Comparison of ENCODE assay signal across 1 cellular context in the genomic region with DNA sequence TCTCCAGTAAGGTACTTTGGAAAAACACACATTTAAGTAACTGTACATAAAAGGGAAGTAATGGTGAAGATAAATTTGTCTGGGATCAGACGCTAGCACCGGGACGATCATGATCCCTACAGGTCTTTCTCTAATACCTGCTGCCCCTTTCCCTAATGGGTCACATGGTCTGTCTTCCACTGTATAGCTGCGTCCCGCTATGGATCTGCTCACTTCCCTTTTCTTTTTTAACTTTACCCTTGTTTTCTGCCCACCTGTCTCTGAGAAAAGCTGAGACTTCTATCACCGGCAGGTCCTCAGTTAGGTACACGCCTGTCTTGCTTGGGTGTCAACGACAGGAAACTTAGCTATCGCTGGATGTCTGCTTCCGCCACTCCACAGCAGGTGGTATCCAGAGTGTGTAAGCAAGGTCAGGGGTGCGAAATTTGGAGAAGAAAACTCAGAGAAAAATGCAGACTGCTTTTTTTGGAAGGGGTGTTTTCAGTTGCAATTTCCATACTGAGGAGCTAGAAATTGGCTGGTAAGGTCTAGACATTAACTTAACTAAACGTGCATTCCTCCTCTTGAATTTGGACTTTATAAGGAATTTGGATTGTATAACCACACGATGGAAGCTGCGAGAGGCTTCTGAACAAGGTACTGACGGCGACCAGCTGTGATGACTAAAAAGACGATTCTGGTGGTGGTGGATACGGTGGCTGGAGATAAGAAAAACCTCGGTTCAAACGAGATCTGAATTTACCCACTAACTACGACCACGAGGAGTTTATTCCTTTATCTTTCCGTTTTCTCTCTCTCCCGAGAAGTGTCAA.
A peak's percentile ranks its signal among the peaks of the same experiment; 100 is the strongest.
TF ChIP-seq lines count a peak whose summit lies in the region.

No MANE protein-coding gene starts in this region.

TF ChIP-seq in K562, 482 proteins besides CTCF, POLR2A, EP300 and RAD21 (continued from another document and continues in another):
- peak; percentile 69; the same call in 1 of the 2 replicates for TF ChIP-seq SPI1 (IDR thresholded peaks at IDR 0.05; ENCODE audit: borderline replicate concordance, low read depth, low read length)
- TF ChIP-seq DACH1 (IDR thresholded peaks at IDR 0.05; ENCODE audit: partially characterized antibody): peak; percentile 16
- 0 out of 2 replicates have a peak, but pooled peaks have one; percentile 43 for TF ChIP-seq SMARCC2 (IDR thresholded peaks at IDR 0.05; ENCODE audit: low read depth)
- peak; percentile 41; the same call in 1 of the 2 replicates for TF ChIP-seq TEAD4 (IDR thresholded peaks at IDR 0.05; ENCODE audit: low read length)
- no peak for TF ChIP-seq TEAD4 (CRISPR knock-in tag; IDR thresholded peaks at IDR 0.05; ENCODE audit: borderline replicate concordance)
- 0 out of 2 replicates have a peak, but pooled peaks have one; percentile 5 for TF ChIP-seq ZNF12 (CRISPR knock-in tag; IDR thresholded peaks at IDR 0.05)
- TF ChIP-seq, protein P1, sequence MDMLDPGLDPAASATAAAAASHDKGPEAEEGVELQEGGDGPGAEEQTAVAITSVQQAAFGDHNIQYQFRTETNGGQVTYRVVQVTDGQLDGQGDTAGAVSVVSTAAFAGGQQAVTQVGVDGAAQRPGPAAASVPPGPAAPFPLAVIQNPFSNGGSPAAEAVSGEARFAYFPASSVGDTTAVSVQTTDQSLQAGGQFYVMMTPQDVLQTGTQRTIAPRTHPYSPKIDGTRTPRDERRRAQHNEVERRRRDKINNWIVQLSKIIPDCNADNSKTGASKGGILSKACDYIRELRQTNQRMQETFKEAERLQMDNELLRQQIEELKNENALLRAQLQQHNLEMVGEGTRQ (CRISPR knock-in tag; IDR thresholded peaks at IDR 0.05): peak; percentile 39
- TF ChIP-seq FOS (IDR thresholded peaks at IDR 0.05; ENCODE audit: extremely low read depth, insufficient read length): no peak
- no peak; a peak in 1 of 4 replicates for TF ChIP-seq TEAD1 (CRISPR knock-in tag; IDR thresholded peaks at IDR 0.05)
- peak; percentile 29 for TF ChIP-seq NCOA4 (IDR thresholded peaks at IDR 0.05; ENCODE audit: partially characterized antibody)
- TF ChIP-seq, protein P2, sequence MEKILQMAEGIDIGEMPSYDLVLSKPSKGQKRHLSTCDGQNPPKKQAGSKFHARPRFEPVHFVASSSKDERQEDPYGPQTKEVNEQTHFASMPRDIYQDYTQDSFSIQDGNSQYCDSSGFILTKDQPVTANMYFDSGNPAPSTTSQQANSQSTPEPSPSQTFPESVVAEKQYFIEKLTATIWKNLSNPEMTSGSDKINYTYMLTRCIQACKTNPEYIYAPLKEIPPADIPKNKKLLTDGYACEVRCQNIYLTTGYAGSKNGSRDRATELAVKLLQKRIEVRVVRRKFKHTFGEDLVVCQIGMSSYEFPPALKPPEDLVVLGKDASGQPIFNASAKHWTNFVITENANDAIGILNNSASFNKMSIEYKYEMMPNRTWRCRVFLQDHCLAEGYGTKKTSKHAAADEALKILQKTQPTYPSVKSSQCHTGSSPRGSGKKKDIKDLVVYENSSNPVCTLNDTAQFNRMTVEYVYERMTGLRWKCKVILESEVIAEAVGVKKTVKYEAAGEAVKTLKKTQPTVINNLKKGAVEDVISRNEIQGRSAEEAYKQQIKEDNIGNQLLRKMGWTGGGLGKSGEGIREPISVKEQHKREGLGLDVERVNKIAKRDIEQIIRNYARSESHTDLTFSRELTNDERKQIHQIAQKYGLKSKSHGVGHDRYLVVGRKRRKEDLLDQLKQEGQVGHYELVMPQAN (IDR thresholded peaks at IDR 0.05; ENCODE audit: borderline replicate concordance): 0 out of 2 replicates have a peak, but pooled peaks have one; percentile 67
- peak; percentile 16; the same call in 1 of the 2 replicates for TF ChIP-seq FOXM1 (IDR thresholded peaks at IDR 0.05; ENCODE audit: low read depth)
- TF ChIP-seq FOXM1 (CRISPR knock-in tag; IDR thresholded peaks at IDR 0.05; ENCODE audit: low read depth): no peak
- peak; percentile 43; the same call in 1 of the 2 replicates for TF ChIP-seq PML (IDR thresholded peaks at IDR 0.05; ENCODE audit: low read length)
- peak; percentile 59; the same call in 1 of the 2 replicates for TF ChIP-seq L3MBTL2 (IDR thresholded peaks at IDR 0.05)
- TF ChIP-seq, protein P3, sequence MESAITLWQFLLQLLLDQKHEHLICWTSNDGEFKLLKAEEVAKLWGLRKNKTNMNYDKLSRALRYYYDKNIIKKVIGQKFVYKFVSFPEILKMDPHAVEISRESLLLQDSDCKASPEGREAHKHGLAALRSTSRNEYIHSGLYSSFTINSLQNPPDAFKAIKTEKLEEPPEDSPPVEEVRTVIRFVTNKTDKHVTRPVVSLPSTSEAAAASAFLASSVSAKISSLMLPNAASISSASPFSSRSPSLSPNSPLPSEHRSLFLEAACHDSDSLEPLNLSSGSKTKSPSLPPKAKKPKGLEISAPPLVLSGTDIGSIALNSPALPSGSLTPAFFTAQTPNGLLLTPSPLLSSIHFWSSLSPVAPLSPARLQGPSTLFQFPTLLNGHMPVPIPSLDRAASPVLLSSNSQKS (CRISPR knock-in tag; IDR thresholded peaks at IDR 0.05): 0 out of 2 replicates have a peak, but pooled peaks have one; percentile 55
- TF ChIP-seq ZNF668 (CRISPR knock-in tag; IDR thresholded peaks at IDR 0.05): no peak
- no peak for TF ChIP-seq CHD1 (IDR thresholded peaks at IDR 0.05; ENCODE audit: low read length)
- peak; percentile 45; the same call in 1 of the 2 replicates for TF ChIP-seq LEF1 (IDR thresholded peaks at IDR 0.05)
- 0 out of 2 replicates have a peak, but pooled peaks have one; percentile 9 for TF ChIP-seq STAT5A (IDR thresholded peaks at IDR 0.05; ENCODE audit: borderline replicate concordance, low read length)
- TF ChIP-seq BRD9 (IDR thresholded peaks at IDR 0.05; ENCODE audit: low read depth, partially characterized antibody): peak; percentile 71
- peak; percentile 61; the same call in 1 of the 2 replicates for TF ChIP-seq SMARCA4 (IDR thresholded peaks at IDR 0.05)
- TF ChIP-seq TAL1 (IDR thresholded peaks at IDR 0.05): peak; percentile 42; the same call in 1 of the 2 replicates
- TF ChIP-seq ZSCAN29 (IDR thresholded peaks at IDR 0.05): peak; percentile 87
- no peak for TF ChIP-seq ETS2 (tag; IDR thresholded peaks at IDR 0.05; ENCODE audit: borderline replicate concordance, poor library complexity, severe bottlenecking)
- no peak for TF ChIP-seq IFI16 (CRISPR knock-in tag; IDR thresholded peaks at IDR 0.05)
- TF ChIP-seq, protein P4, sequence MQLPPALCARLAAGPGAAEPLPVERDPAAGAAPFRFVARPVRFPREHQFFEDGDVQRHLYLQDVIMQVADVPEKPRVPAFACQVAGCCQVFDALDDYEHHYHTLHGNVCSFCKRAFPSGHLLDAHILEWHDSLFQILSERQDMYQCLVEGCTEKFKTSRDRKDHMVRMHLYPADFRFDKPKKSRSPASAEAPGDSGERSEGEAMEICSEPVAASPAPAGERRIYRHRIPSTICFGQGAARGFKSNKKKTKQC (CRISPR knock-in tag; IDR thresholded peaks at IDR 0.05): 0 out of 2 replicates have a peak, but pooled peaks have one; percentile 40
- TF ChIP-seq CBFA2T2 (conservative IDR thresholded peaks at IDR 0.05): peak; percentile 38; the same call in 1 of the 2 replicates
- 0 out of 4 replicates have a peak, but pooled peaks of 1 of the 2 experiments have one; percentile 55 for TF ChIP-seq CSDE1 (IDR thresholded peaks at IDR 0.05)
- 0 out of 2 replicates have a peak, but pooled peaks have one; percentile 34 for TF ChIP-seq BCOR (IDR thresholded peaks at IDR 0.05)
- TF ChIP-seq GATAD2B (IDR thresholded peaks at IDR 0.05; ENCODE audit: borderline replicate concordance): 0 out of 2 replicates have a peak, but pooled peaks have one; percentile 17
- TF ChIP-seq, protein P5, sequence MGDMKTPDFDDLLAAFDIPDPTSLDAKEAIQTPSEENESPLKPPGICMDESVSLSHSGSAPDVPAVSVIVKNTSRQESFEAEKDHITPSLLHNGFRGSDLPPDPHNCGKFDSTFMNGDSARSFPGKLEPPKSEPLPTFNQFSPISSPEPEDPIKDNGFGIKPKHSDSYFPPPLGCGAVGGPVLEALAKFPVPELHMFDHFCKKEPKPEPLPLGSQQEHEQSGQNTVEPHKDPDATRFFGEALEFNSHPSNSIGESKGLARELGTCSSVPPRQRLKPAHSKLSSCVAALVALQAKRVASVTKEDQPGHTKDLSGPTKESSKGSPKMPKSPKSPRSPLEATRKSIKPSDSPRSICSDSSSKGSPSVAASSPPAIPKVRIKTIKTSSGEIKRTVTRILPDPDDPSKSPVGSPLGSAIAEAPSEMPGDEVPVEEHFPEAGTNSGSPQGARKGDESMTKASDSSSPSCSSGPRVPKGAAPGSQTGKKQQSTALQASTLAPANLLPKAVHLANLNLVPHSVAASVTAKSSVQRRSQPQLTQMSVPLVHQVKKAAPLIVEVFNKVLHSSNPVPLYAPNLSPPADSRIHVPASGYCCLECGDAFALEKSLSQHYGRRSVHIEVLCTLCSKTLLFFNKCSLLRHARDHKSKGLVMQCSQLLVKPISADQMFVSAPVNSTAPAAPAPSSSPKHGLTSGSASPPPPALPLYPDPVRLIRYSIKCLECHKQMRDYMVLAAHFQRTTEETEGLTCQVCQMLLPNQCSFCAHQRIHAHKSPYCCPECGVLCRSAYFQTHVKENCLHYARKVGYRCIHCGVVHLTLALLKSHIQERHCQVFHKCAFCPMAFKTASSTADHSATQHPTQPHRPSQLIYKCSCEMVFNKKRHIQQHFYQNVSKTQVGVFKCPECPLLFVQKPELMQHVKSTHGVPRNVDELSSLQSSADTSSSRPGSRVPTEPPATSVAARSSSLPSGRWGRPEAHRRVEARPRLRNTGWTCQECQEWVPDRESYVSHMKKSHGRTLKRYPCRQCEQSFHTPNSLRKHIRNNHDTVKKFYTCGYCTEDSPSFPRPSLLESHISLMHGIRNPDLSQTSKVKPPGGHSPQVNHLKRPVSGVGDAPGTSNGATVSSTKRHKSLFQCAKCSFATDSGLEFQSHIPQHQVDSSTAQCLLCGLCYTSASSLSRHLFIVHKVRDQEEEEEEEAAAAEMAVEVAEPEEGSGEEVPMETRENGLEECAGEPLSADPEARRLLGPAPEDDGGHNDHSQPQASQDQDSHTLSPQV (IDR thresholded peaks at IDR 0.05): peak; percentile 68; the same call in 1 of the 2 replicates
- TF ChIP-seq ZNF311 (CRISPR knock-in tag; IDR thresholded peaks at IDR 0.05): no peak
- peak; percentile 68 for TF ChIP-seq ETV1 (tag; conservative IDR thresholded peaks at IDR 0.05; ENCODE audit: low read depth)
- 0 out of 2 replicates have a peak, but pooled peaks have one; percentile 24 for TF ChIP-seq ZNF23 (CRISPR knock-in tag; IDR thresholded peaks at IDR 0.05)
- no peak for TF ChIP-seq ZNF583 (CRISPR knock-in tag; IDR thresholded peaks at IDR 0.05)
- TF ChIP-seq, protein P6, sequence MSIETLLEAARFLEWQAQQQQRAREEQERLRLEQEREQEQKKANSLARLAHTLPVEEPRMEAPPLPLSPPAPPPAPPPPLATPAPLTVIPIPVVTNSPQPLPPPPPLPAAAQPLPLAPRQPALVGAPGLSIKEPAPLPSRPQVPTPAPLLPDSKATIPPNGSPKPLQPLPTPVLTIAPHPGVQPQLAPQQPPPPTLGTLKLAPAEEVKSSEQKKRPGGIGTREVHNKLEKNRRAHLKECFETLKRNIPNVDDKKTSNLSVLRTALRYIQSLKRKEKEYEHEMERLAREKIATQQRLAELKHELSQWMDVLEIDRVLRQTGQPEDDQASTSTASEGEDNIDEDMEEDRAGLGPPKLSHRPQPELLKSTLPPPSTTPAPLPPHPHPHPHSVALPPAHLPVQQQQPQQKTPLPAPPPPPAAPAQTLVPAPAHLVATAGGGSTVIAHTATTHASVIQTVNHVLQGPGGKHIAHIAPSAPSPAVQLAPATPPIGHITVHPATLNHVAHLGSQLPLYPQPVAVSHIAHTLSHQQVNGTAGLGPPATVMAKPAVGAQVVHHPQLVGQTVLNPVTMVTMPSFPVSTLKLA (conservative IDR thresholded peaks at IDR 0.05): no peak; a peak in 1 of 4 replicates
- no peak for TF ChIP-seq MAZ (CRISPR knock-in tag; conservative IDR thresholded peaks at IDR 0.05 in 1 of 2, IDR thresholded peaks at IDR 0.05 in 1 of 2)
- no peak for TF ChIP-seq ZNF507 (tag; conservative IDR thresholded peaks at IDR 0.05)
- TF ChIP-seq KDM1A (IDR thresholded peaks at IDR 0.05): no peak
- TF ChIP-seq, protein P7, sequence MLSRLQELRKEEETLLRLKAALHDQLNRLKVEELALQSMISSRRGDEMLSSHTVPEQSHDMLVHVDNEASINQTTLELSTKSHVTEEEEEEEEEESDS (CRISPR knock-in tag; IDR thresholded peaks at IDR 0.05): no peak
- TF ChIP-seq NFRKB (IDR thresholded peaks at IDR 0.05; ENCODE audit: low read depth): peak; percentile 82; the same call in 1 of the 2 replicates
- 0 out of 4 replicates have a peak, but pooled peaks of 1 of the 2 experiments have one; percentile 4 for TF ChIP-seq ETV6 (IDR thresholded peaks at IDR 0.05; ENCODE audit: borderline replicate concordance in 1 of 2, low read depth in 2 of 2, low read length in 1 of 2)
- TF ChIP-seq ETV6 (CRISPR knock-in tag; IDR thresholded peaks at IDR 0.05; ENCODE audit: borderline replicate concordance): no peak
- TF ChIP-seq TAF1 (IDR thresholded peaks at IDR 0.05; ENCODE audit: control insufficient read depth, extremely low read depth, insufficient read depth, low read length, severe bottlenecking): no peak
- TF ChIP-seq TAF9B (IDR thresholded peaks at IDR 0.05; ENCODE audit: partially characterized antibody): peak; percentile 7
- TF ChIP-seq HDGF (IDR thresholded peaks at IDR 0.05): 0 out of 2 replicates have a peak, but pooled peaks have one; percentile 16
- no peak for TF ChIP-seq POU5F1 (IDR thresholded peaks at IDR 0.05; ENCODE audit: borderline replicate concordance, low read depth, low read length, partially characterized antibody)
- no peak for TF ChIP-seq FOXA3 (CRISPR knock-in tag; conservative IDR thresholded peaks at IDR 0.05 in 1 of 2, IDR thresholded peaks at IDR 0.05 in 1 of 2)
- TF ChIP-seq, protein P8, sequence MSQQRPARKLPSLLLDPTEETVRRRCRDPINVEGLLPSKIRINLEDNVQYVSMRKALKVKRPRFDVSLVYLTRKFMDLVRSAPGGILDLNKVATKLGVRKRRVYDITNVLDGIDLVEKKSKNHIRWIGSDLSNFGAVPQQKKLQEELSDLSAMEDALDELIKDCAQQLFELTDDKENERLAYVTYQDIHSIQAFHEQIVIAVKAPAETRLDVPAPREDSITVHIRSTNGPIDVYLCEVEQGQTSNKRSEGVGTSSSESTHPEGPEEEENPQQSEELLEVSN (IDR thresholded peaks at IDR 0.05; ENCODE audit: borderline replicate concordance in 1 of 2, extremely low read depth in 1 of 2, insufficient read depth in 1 of 2, insufficient read length in 1 of 2, low read depth in 1 of 2, low read length in 1 of 2, poor library complexity in 1 of 2, severe bottlenecking in 1 of 2): peak in 1 of 2 experiments; percentile 66
- TF ChIP-seq, protein P9, sequence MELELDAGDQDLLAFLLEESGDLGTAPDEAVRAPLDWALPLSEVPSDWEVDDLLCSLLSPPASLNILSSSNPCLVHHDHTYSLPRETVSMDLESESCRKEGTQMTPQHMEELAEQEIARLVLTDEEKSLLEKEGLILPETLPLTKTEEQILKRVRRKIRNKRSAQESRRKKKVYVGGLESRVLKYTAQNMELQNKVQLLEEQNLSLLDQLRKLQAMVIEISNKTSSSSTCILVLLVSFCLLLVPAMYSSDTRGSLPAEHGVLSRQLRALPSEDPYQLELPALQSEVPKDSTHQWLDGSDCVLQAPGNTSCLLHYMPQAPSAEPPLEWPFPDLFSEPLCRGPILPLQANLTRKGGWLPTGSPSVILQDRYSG (tag; conservative IDR thresholded peaks at IDR 0.05; ENCODE audit: low read depth): no peak
- 0 out of 2 replicates have a peak, but pooled peaks have one; percentile 15 for TF ChIP-seq DMBX1 (CRISPR knock-in tag; IDR thresholded peaks at IDR 0.05; ENCODE audit: borderline replicate concordance)
- no peak for TF ChIP-seq CCNT2 (IDR thresholded peaks at IDR 0.05; ENCODE audit: borderline replicate concordance, extremely low read depth, insufficient read length, low read depth, low read length)
